ENCODE assay signal across 11 cellular contexts in the genomic region with DNA sequence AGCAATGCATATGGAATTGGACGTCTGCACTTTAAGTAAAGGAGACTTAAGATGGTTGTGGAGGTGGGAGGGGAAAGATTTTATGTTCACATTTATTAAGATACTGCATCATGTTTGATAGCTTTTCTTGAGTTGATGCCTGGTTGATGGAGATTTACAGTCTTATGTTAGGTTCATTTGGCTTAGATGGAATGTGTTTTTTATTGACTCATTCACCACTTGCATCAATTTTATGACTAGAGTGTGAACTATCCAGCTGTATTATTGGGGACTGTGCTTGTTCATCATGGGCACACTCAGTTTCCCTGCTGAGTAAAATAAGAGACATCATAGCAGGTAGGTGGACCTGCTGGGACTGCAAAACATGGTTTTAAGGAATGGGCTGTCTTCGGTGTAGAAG.
"Had no signal": no experiment of that assay in that cellular context is flagged by ENCODE, and none has a peak within 500 bp of the region (broad histone marks: within the 10 kb centered on the region; RNA-seq: fewer than 3 reads in every experiment).

No MANE protein-coding gene starts in this region.

- H3K4me3 ChIP-seq: esophagus muscularis mucosa, heart right ventricle, neural progenitor cell, ovary, transverse colon had no signal

- DNase-seq: activated CD4-positive, alpha-beta T cell treated with anti-CD3 and anti-CD28 coated beads, Interleukin-2, amount 50 U/mL, for 4 hours; activated T-cell treated with anti-CD3 and anti-CD28 coated beads, Interleukin-2, amount 50 U/mL, for 1 hour; amniotic stem cell; heart right ventricle; kidney; ovary; small intestine; T-helper 2 cell; transverse colon had no signal
